Comparison of ENCODE assay signal across 29 cellular contexts in genomic region chr6:69581576-69581975, GRCh38.
"Had no signal": no experiment of that assay in that cellular context is flagged by ENCODE, and none has a peak within 500 bp of the region (broad histone marks: within the 10 kb centered on the region; RNA-seq: fewer than 3 reads in every experiment).

No MANE protein-coding gene starts in this region.

- ATAC-seq: activated T-cell treated with anti-CD3 and anti-CD28 coated beads, Interleukin-2, amount 50 U/mL, for 4 hours; activated T-helper 17 cell treated with anti-CD3 and anti-CD28 coated beads, Interleukin-2, amount 50 U/mL, for 72 hours; effector memory CD8-positive, alpha-beta T cell; foreskin keratinocyte; gastrocnemius medialis; heart left ventricle; T-helper 17 cell; WTC11 had no signal

- H3K27me3 Mint-ChIP-seq: dendritic cell treated with granulocyte-macrophage colony-stimulating factor and Interleukin-4, amounts not matched to agents 40 ng/mL and 50 ng/mL, for 4 days; effector memory CD8-positive, alpha-beta T cell had no signal

- H3K4me3 ChIP-seq: coronary artery, dorsolateral prefrontal cortex, esophagus muscularis mucosa, gastrocnemius medialis, heart left ventricle had no signal

- H3K27ac Mint-ChIP-seq: activated CD4-positive, alpha-beta memory T cell treated with anti-CD3 and anti-CD28 coated beads, Interleukin-2, amount 10 ng/mL, durations not matched to agents 7 days and 5 days; activated CD4-positive, alpha-beta T cell treated with anti-CD3 and anti-CD28 coated beads, Interleukin-2, amount 10 ng/mL, durations not matched to agents 7 days and 5 days; activated naive CD8-positive, alpha-beta T cell; activated T-helper 17 cell treated with anti-CD3 and anti-CD28 coated beads, Interleukin-2, amount 50 U/mL, for 72 hours; dendritic cell treated with granulocyte-macrophage colony-stimulating factor and Interleukin-4, amounts not matched to agents 40 ng/mL and 50 ng/mL, for 4 days; effector memory CD8-positive, alpha-beta T cell; T-helper 17 cell; WTC11 had no signal

- DNase-seq: activated CD4-positive, alpha-beta memory T cell treated with anti-CD3 and anti-CD28 coated beads, Interleukin-2, amount 10 ng/mL, durations not matched to agents 7 days and 5 days; activated CD4-positive, alpha-beta T cell treated with anti-CD3 and anti-CD28 coated beads for 1 hour; activated CD4-positive, alpha-beta T cell treated with anti-CD3 and anti-CD28 coated beads for 4 hours; activated CD4-positive, alpha-beta T cell treated with anti-CD3 and anti-CD28 coated beads, Interleukin-2, amount 10 ng/mL, durations not matched to agents 7 days and 5 days; activated CD4-positive, alpha-beta T cell treated with anti-CD3 and anti-CD28 coated beads, Interleukin-2, amount 50 U/mL, for 4 hours; activated effector memory CD4-positive, alpha-beta T cell treated with Interleukin-2 at 50 U/mL for 16 hours; activated gamma-delta T cell treated with Interleukin-2 at 50 U/mL for 16 hours; activated naive CD4-positive, alpha-beta T cell treated with anti-CD3 and anti-CD28 coated beads, Interleukin-2, amount 50 U/mL, for 16 hours; activated naive CD4-positive, alpha-beta T cell treated with Interleukin-2 at 50 U/mL for 16 hours; activated T-cell treated with anti-CD3 and anti-CD28 coated beads, Interleukin-2, amount 50 U/mL, for 4 hours; amniotic stem cell; anterior cingulate cortex; effector CD4-positive, alpha-beta T cell; effector memory CD8-positive, alpha-beta T cell; erythroblast; foreskin keratinocyte; gastrocnemius medialis; glutamatergic neuron; heart left ventricle; hypothalamus; T-helper 17 cell had no signal

- H3K9me3 Mint-ChIP-seq: activated CD4-positive, alpha-beta memory T cell treated with anti-CD3 and anti-CD28 coated beads, Interleukin-2, amount 10 ng/mL, durations not matched to agents 7 days and 5 days; activated CD4-positive, alpha-beta T cell treated with anti-CD3 and anti-CD28 coated beads, Interleukin-2, amount 10 ng/mL, durations not matched to agents 7 days and 5 days; activated T-cell treated with anti-CD3 and anti-CD28 coated beads, Interleukin-2, amount 50 U/mL, for 4 hours; activated T-helper 17 cell treated with anti-CD3 and anti-CD28 coated beads, Interleukin-2, amount 50 U/mL, for 72 hours; dendritic cell treated with granulocyte-macrophage colony-stimulating factor and Interleukin-4, amounts not matched to agents 40 ng/mL and 50 ng/mL, for 4 days; WTC11 had no signal

- H3K27ac ChIP-seq: coronary artery, esophagus muscularis mucosa, foreskin keratinocyte, gastrocnemius medialis, heart left ventricle, VCaP had no signal

- H3K4me1 Mint-ChIP-seq: activated T-helper 17 cell treated with anti-CD3 and anti-CD28 coated beads, Interleukin-2, amount 50 U/mL, for 72 hours; WTC11 had no signal

- H3K4me1 ChIP-seq: foreskin keratinocyte, gastrocnemius medialis had no signal

- H3K4me3 Mint-ChIP-seq: activated CD4-positive, alpha-beta memory T cell treated with anti-CD3 and anti-CD28 coated beads, Interleukin-2, amount 10 ng/mL, durations not matched to agents 7 days and 5 days; activated CD4-positive, alpha-beta T cell treated with anti-CD3 and anti-CD28 coated beads, Interleukin-2, amount 10 ng/mL, durations not matched to agents 7 days and 5 days; activated naive CD8-positive, alpha-beta T cell; activated T-cell treated with anti-CD3 and anti-CD28 coated beads, Interleukin-2, amount 50 U/mL, for 4 hours; activated T-helper 17 cell treated with anti-CD3 and anti-CD28 coated beads, Interleukin-2, amount 50 U/mL, for 72 hours; dendritic cell treated with granulocyte-macrophage colony-stimulating factor and Interleukin-4, amounts not matched to agents 40 ng/mL and 50 ng/mL, for 4 days; effector memory CD8-positive, alpha-beta T cell; T-helper 17 cell; WTC11 had no signal

- H3K36me3 Mint-ChIP-seq: activated naive CD8-positive, alpha-beta T cell; WTC11 had no signal

- H3K9me3 ChIP-seq: esophagus muscularis mucosa, gastrocnemius medialis, heart left ventricle had no signal

- H3K27me3 ChIP-seq: dorsolateral prefrontal cortex, esophagus muscularis mucosa, foreskin keratinocyte, gastrocnemius medialis, heart left ventricle had no signal

- H3K36me3 ChIP-seq: esophagus muscularis mucosa, gastrocnemius medialis, heart left ventricle had no signal
